ENCODE assay signal across 27 cellular contexts in genomic region chr21:41668051-41668541, GRCh38.
DNase-seq lines count a peak whose midpoint lies in the region; ATAC-seq and TF ChIP-seq lines count a peak whose summit lies in the region.
"Had no signal": no experiment of that assay in that cellular context is flagged by ENCODE, and none has a peak within 500 bp of the region (broad histone marks: within the 10 kb centered on the region; RNA-seq: fewer than 3 reads in every experiment).

No MANE protein-coding gene starts in this region.

- no peaks in the 10 kb centered on the region for H3K36me3 ChIP-seq in suprapubic skin
- H3K36me3 ChIP-seq: MG63 had no signal

- H3K27ac ChIP-seq in RWPE1 (peak overlapping the region; percentile 66), epithelial cell of prostate (peak overlapping the region; percentile 18), suprapubic skin (no peak overlapping the region)
- H3K27ac ChIP-seq: C4-2B had no signal

- TF ChIP-seq EP300 in suprapubic skin (IDR thresholded peaks at IDR 0.05) = no peak

- H3K4me3 ChIP-seq in suprapubic skin = no peak overlapping the region
- H3K4me3 ChIP-seq: GM12878, MG63 had no signal

- WGBS in suprapubic skin = 72% methylated on average over 3 of the region's 11 CpGs

- DNase-seq in RWPE1 (ENCODE audit: low spot score) (no peak), epithelial cell of prostate (ENCODE audit: low read depth, low spot score) (no peak), mesenteric fat pad (ENCODE audit: low spot score) (peak; percentile 39), suprapubic skin (ENCODE audit: low spot score in 2 of 2) (peak; percentile 51 to 76), D341Med (ENCODE audit: low spot score) (no peak), OCI-M2 (lab: John Stamatoyannopoulos, UW; ENCODE audit: unreplicated experiment) (no peak)
- DNase-seq: CD8-positive, alpha-beta T cell; DMS 273 treated with DMSO at 0.1 percent for 48 hours; DMS79; EL; GDM1; IMR-90; KG1; MG63; NCI-H1105 treated with DMSO at 0.1 percent for 48 hours; NCI-H146; NCI-H1930; NCI-H446; NCI-H524 treated with DMSO at 0.1 percent for 48 hours; NCI-H82; NK-92 treated with Interleukin-12 subunit alpha and Interleukin-12 subunit beta, amount 100 ng/mL, for 24 hours; SK-N-SH had no signal

- H3K4me1 ChIP-seq in suprapubic skin = peaks cover 44% of the 10 kb centered on the region

- POLR2A ChIA-PET in RWPE1 (lab: Yijun Ruan, JAX; ENCODE audit: low non-redundant PET) = no interaction called here

- CTCF ChIA-PET in RWPE1 (lab: Yijun Ruan, JAX) = no interaction called here

- TF ChIP-seq POLR2A in suprapubic skin (IDR thresholded peaks at IDR 0.05) = no peak

- TF ChIP-seq CTCF in RWPE1 (conservative IDR thresholded peaks at IDR 0.05; ENCODE audit: low read depth) (no peak), suprapubic skin (IDR thresholded peaks at IDR 0.05) (no peak)

- no peak for ATAC-seq in GM21367 (IDR thresholded peaks at IDR 0.05; ENCODE audit: unreplicated experiment)
- ATAC-seq: CD8-positive, alpha-beta T cell; GM12878; HCT116 had no signal

- H3K9me3 ChIP-seq in suprapubic skin = no peaks in the 10 kb centered on the region
- H3K9me3 ChIP-seq: Caco-2, MG63, SK-N-SH had no signal

- H3K27me3 ChIP-seq in suprapubic skin = peaks cover 2% of the 10 kb centered on the region
- H3K27me3 ChIP-seq: MG63 had no signal

Comparison
In these comparisons a context has a peak if more than half of its experiments do, and no peak if none do; other contexts are left out.
1. DNase-seq: peak in mesenteric fat pad (single experiment) and suprapubic skin (2 of 2); none in RWPE1 (single experiment), epithelial cell of prostate (single experiment), D341Med (single experiment) and OCI-M2 (single experiment).